13 cellular contexts compared by ENCODE assay signal in the genomic region with DNA sequence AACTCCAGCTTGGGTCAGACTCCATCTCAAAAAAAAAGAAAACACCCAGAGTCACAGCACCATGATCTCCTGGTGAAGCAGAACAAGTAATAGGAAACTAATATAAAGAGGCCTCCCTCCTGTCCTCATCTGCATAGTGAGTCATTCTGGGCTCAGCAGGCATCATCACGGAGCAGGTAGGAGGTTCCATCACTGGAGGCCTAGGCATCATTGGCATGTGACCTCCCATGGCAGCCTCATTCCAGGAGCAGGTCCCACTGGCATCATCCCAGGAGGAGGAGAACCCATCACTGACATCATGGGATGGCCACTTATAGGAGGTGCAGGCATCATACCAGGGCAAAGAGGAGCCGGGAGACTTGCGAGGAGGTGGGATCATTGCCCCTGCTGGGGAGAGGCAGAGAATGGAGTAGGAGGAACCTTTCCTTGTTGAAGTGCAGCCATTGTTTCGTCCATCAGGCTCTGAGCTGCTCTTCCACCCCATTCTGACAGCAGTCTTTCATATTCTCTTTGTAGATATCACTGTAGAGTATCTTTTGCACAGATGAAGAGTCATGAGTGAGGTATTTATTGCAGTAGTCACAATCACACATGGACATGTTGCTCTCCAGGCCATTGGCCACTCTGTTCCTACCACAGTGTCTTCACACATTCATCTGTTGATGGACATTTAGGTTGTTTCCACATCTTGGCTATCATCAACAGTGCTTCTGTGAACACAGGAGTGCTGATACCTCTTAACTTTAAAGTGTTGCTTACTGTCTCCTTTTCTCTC.
DNase-seq lines count a peak whose midpoint lies in the region; ATAC-seq and TF ChIP-seq lines count a peak whose summit lies in the region.
"Had no signal": no experiment of that assay in that cellular context is flagged by ENCODE, and none has a peak within 500 bp of the region (broad histone marks: within the 10 kb centered on the region; RNA-seq: fewer than 3 reads in every experiment).

No MANE protein-coding gene starts in this region.

- H3K4me3 ChIP-seq in PC-3 (ENCODE audit: low read length) (no peak overlapping the region), mammary epithelial cell (replicated peaks in 1 of 3; ENCODE audit: insufficient read depth in 1 of 3, low read depth in 2 of 3, low read length in 3 of 3) (no peak overlapping the region)

- peak; percentile 56 for DNase-seq in stimulated activated CD4-positive, alpha-beta T cell treated with anti-CD3 and anti-CD28 coated beads, Interleukin-15, amount 100 ng/mL, for 24 hours
- no peak for DNase-seq in stimulated activated CD4-positive, alpha-beta T cell treated with anti-CD3 and anti-CD28 coated beads, Interleukin-4, amount 100 ng/mL, for 1 hour
- DNase-seq in PC-3 (peak; percentile 56), mammary epithelial cell (peak; percentile 78), left colon (no peak), NCI-H524 treated with DMSO at 0.1 percent for 48 hours (lab: John Stamatoyannopoulos, UW) (no peak)
- DNase-seq in stimulated activated naive CD8-positive, alpha-beta T cell treated with anti-CD3 and anti-CD28 coated beads, Interleukin-15, Interleukin-2, amounts not matched to agents 100 U/mL and 50 U/mL, for 24 hours: no peak
- DNase-seq: DMS79; naive thymus-derived CD4-positive, alpha-beta T cell; NCI-H1694 treated with DMSO at 0.1 percent for 48 hours; NCI-H526 treated with DMSO at 0.1 percent for 48 hours; Right ventricle myocardium superior had no signal

- peak overlapping the region; percentile 80 for H3K27ac ChIP-seq in PC-3 (ENCODE audit: low read length)
- H3K27ac ChIP-seq in mammary epithelial cell (ENCODE audit: insufficient read depth, low read depth, low read length): peak overlapping the region; percentile 77

- dilution Hi-C loops in mammary epithelial cell (cut with HindIII; ENCODE audit: low sequenced_read_pairs): loop anchor here (5.0 kb wide), 1 partner anchor 79 kb away; no protein-coding TSS in a partner anchor

- H3K4me2 ChIP-seq in PC-3 (ENCODE audit: low read length): 0 out of 2 replicates have a peak overlapping the region, but pooled peaks have one; percentile 73
- peak overlapping the region; percentile 1 for H3K4me2 ChIP-seq in mammary epithelial cell (ENCODE audit: insufficient read depth, low read depth, low read length)

- in situ Hi-C loops in mammary epithelial cell (cut with MboI; ENCODE audit: low sequenced_read_pairs in 2 of 2): no loop called here

- BruUV-seq in PC-3 (replicated peaks; lab: Mats Ljungman, UMichigan) (no TSS peak), mammary epithelial cell (replicated peaks; lab: Mats Ljungman, UMichigan) (no TSS peak)

- H3K9me2 ChIP-seq in PC-3 (replicated peaks; ENCODE audit: low read length): no peaks in the 10 kb centered on the region

- intact Hi-C loops in PC-3 (cut with micrococcal nuclease): loop anchor here (2.0 to 5.0 kb wide), 2 partner anchors 15 to 76 kb away; a partner anchor contains a TSS
- intact Hi-C loops in mammary epithelial cell (cut with micrococcal nuclease): no loop called here
- intact Hi-C loops in left colon (cut with DNase I, micrococcal nuclease): no loop called here

- H3K36me3 ChIP-seq in PC-3 (ENCODE audit: low read depth, low read length): no peaks in the 10 kb centered on the region
- H3K36me3 ChIP-seq in mammary epithelial cell (ENCODE audit: insufficient read depth, low read length): no peaks in the 10 kb centered on the region

- H3K79me2 ChIP-seq in PC-3 (ENCODE audit: low read length) (peaks cover 78% of the 10 kb centered on the region), mammary epithelial cell (ENCODE audit: insufficient read depth, low read length) (peaks cover 99% of the 10 kb centered on the region)

- TF ChIP-seq CTCF in PC-3 (conservative IDR thresholded peaks at IDR 0.05; ENCODE audit: low read depth, low read length) (no peak), mammary epithelial cell (conservative IDR thresholded peaks at IDR 0.05 in 1 of 2, IDR thresholded peaks at IDR 0.05 in 1 of 2; ENCODE audit: extremely low read depth in 1 of 2, insufficient read depth in 1 of 2, low read depth in 1 of 2, low read length in 2 of 2) (no peak)

- POLR2A ChIA-PET in PC-3 (lab: Charles Lee; ENCODE audit: unreplicated experiment): no interaction called here

- 100% methylated on average over 3 of the region's 4 CpGs for WGBS in mammary epithelial cell (ENCODE audit: low coverage, missing lambda C conversion rate)

- H2AFZ ChIP-seq in PC-3 (ENCODE audit: low read length) (no peak overlapping the region), mammary epithelial cell (ENCODE audit: low read depth, low read length) (no peak overlapping the region)

- H3F3A ChIP-seq in PC-3 (ENCODE audit: low read length, unreplicated experiment): no peaks in the 10 kb centered on the region

- CTCF ChIA-PET in PC-3 (lab: Charles Lee): no interaction called here
- CTCF ChIA-PET in mammary epithelial cell (lab: Charles Lee; ENCODE audit: low non-redundant PET): no interaction called here

- H3K9ac ChIP-seq in PC-3 (ENCODE audit: low read length) (no peak overlapping the region), mammary epithelial cell (ENCODE audit: insufficient read depth, low read length) (no peak overlapping the region)

- peak; percentile 39 for ATAC-seq in PC-3
- peak; percentile 72 for ATAC-seq in stimulated activated naive CD8-positive, alpha-beta T cell treated with anti-CD3 and anti-CD28 coated beads, Interleukin-15, Interleukin-2, amounts not matched to agents 100 U/mL and 50 U/mL, for 24 hours
- no peak for ATAC-seq in left colon
- no peak for ATAC-seq in GM21825 (IDR thresholded peaks at IDR 0.05; ENCODE audit: unreplicated experiment)
- ATAC-seq: naive thymus-derived CD4-positive, alpha-beta T cell had no signal

- H4K20me1 ChIP-seq in PC-3 (ENCODE audit: low read length) (no peaks in the 10 kb centered on the region), mammary epithelial cell (ENCODE audit: insufficient read depth, low read length) (no peaks in the 10 kb centered on the region)

- H3K27me3 ChIP-seq in PC-3 (ENCODE audit: low read length) (no peaks in the 10 kb centered on the region), mammary epithelial cell (ENCODE audit: insufficient read depth, low read length) (no peaks in the 10 kb centered on the region)

- H3K4me1 ChIP-seq in PC-3 (ENCODE audit: insufficient read depth, low read length): peaks cover 47% of the 10 kb centered on the region
- peaks cover 62% of the 10 kb centered on the region for H3K4me1 ChIP-seq in mammary epithelial cell (ENCODE audit: insufficient read depth, low read length)

- H3K9me3 ChIP-seq in PC-3 (ENCODE audit: low read length): no peaks in the 10 kb centered on the region
- H3K9me3 ChIP-seq in mammary epithelial cell (replicated peaks; ENCODE audit: insufficient read depth, low read length): no peaks in the 10 kb centered on the region

Comparison
In these comparisons a context has a peak if more than half of its experiments do, and no peak if none do; other contexts are left out.
1. DNase-seq: peak in stimulated activated CD4-positive, alpha-beta T cell treated with anti-CD3 and anti-CD28 coated beads, Interleukin-15, amount 100 ng/mL, for 24 hours (single experiment), PC-3 (single experiment) and mammary epithelial cell (single experiment); none in stimulated activated CD4-positive, alpha-beta T cell treated with anti-CD3 and anti-CD28 coated beads, Interleukin-4, amount 100 ng/mL, for 1 hour (single experiment), stimulated activated naive CD8-positive, alpha-beta T cell treated with anti-CD3 and anti-CD28 coated beads, Interleukin-15, Interleukin-2, amounts not matched to agents 100 U/mL and 50 U/mL, for 24 hours (single experiment), left colon (0 of 2) and NCI-H524 treated with DMSO at 0.1 percent for 48 hours (single experiment).
2. ATAC-seq: peak in PC-3 (single experiment) and stimulated activated naive CD8-positive, alpha-beta T cell treated with anti-CD3 and anti-CD28 coated beads, Interleukin-15, Interleukin-2, amounts not matched to agents 100 U/mL and 50 U/mL, for 24 hours (single experiment); none in left colon (single experiment) and GM21825 (single experiment).